ENCODE assay signal across 25 cellular contexts in the genomic region with DNA sequence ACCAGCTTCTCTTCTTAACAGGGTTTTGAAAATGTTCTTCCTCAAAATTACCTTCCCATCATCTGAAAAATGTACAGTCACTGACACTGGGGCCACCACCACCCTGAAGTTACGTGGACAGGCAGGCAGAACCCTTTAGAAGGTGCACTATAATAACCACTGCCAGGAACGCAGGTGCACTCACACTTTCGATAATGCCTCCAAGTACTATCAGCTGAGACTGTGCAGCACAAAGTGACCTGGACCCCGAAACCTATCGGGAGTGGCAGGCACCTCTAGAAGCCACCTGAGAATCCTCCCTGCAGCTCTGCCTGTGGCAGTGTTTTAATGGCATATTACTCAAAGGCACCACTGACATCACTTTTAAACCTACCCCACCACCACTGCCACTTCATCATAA.
DNase-seq lines count a peak whose midpoint lies in the region; ATAC-seq and TF ChIP-seq lines count a peak whose summit lies in the region.
"Had no signal": no experiment of that assay in that cellular context is flagged by ENCODE, and none has a peak within 500 bp of the region (broad histone marks: within the 10 kb centered on the region; RNA-seq: fewer than 3 reads in every experiment).

No MANE protein-coding gene starts in this region.

- no peaks in the 10 kb centered on the region for H3K27me3 Mint-ChIP-seq in activated CD4-positive, alpha-beta memory T cell treated with anti-CD3 and anti-CD28 coated beads, Interleukin-2, amount 10 ng/mL, durations not matched to agents 7 days and 5 days
- H3K27me3 Mint-ChIP-seq in activated CD4-positive, alpha-beta memory T cell treated with anti-CD3 and anti-CD28 coated beads for 36 hours = no peaks in the 10 kb centered on the region
- no peaks in the 10 kb centered on the region for H3K27me3 Mint-ChIP-seq in CD4-positive, alpha-beta T cell
- H3K27me3 Mint-ChIP-seq in T-cell = no peaks in the 10 kb centered on the region
- no peaks in the 10 kb centered on the region for H3K27me3 Mint-ChIP-seq in progenitor cell of endocrine pancreas

- peaks cover 8% of the 10 kb centered on the region for H3K36me3 Mint-ChIP-seq in activated CD4-positive, alpha-beta memory T cell treated with anti-CD3 and anti-CD28 coated beads, Interleukin-2, amount 10 ng/mL, durations not matched to agents 7 days and 5 days (ENCODE audit: low read depth)
- peaks cover 3% of the 10 kb centered on the region for H3K36me3 Mint-ChIP-seq in activated CD4-positive, alpha-beta memory T cell treated with anti-CD3 and anti-CD28 coated beads for 36 hours
- H3K36me3 Mint-ChIP-seq in CD4-positive, alpha-beta T cell (ENCODE audit: low read depth) = no peaks in the 10 kb centered on the region
- H3K36me3 Mint-ChIP-seq in T-cell (peaks cover 10% of the 10 kb centered on the region), progenitor cell of endocrine pancreas (ENCODE audit: insufficient read depth) (no peaks in the 10 kb centered on the region)

- no peaks in the 10 kb centered on the region for H3K9me3 ChIP-seq in CD4-positive, alpha-beta T cell (ENCODE audit: control insufficient read depth, low read length)
- no peaks in the 10 kb centered on the region for H3K9me3 ChIP-seq in heart right ventricle
- H3K9me3 ChIP-seq: BE2C, MG63 had no signal

- no peak for TF ChIP-seq CTCF in CD4-positive, alpha-beta T cell (IDR thresholded peaks at IDR 0.05)
- TF ChIP-seq CTCF in progenitor cell of endocrine pancreas (IDR thresholded peaks at IDR 0.05; ENCODE audit: unreplicated experiment) (no peak), heart right ventricle (IDR thresholded peaks at IDR 0.05) (no peak)

- WGBS in heart right ventricle, 2 donors = 90 to 94% methylated on average over 5 of the region's 5 CpGs

- H3K9me3 Mint-ChIP-seq in activated CD4-positive, alpha-beta memory T cell treated with anti-CD3 and anti-CD28 coated beads, Interleukin-2, amount 10 ng/mL, durations not matched to agents 7 days and 5 days = no peaks in the 10 kb centered on the region
- H3K9me3 Mint-ChIP-seq in activated CD4-positive, alpha-beta memory T cell treated with anti-CD3 and anti-CD28 coated beads for 36 hours = no peaks in the 10 kb centered on the region
- H3K9me3 Mint-ChIP-seq in CD4-positive, alpha-beta T cell = no peaks in the 10 kb centered on the region
- H3K9me3 Mint-ChIP-seq in T-cell (no peaks in the 10 kb centered on the region), progenitor cell of endocrine pancreas (ENCODE audit: low read depth) (no peaks in the 10 kb centered on the region)
- H3K9me3 Mint-ChIP-seq: CD14-positive monocyte had no signal

- H3K27me3 ChIP-seq in CD4-positive, alpha-beta T cell (ENCODE audit: control insufficient read depth, insufficient read depth, low read length) = no peaks in the 10 kb centered on the region
- H3K27me3 ChIP-seq in heart right ventricle = no peaks in the 10 kb centered on the region
- H3K27me3 ChIP-seq: BE2C, MG63 had no signal

- DNase-seq in activated CD4-positive, alpha-beta memory T cell treated with anti-CD3 and anti-CD28 coated beads, Interleukin-2, amount 10 ng/mL, durations not matched to agents 7 days and 5 days = no peak
- DNase-seq in activated CD4-positive, alpha-beta memory T cell treated with anti-CD3 and anti-CD28 coated beads for 36 hours = no peak
- DNase-seq in CD4-positive, alpha-beta T cell = no peak
- no peak for DNase-seq in T-cell
- DNase-seq in progenitor cell of endocrine pancreas (ENCODE audit: low spot score, unreplicated experiment) = no peak
- DNase-seq in amniotic stem cell (lab: John Stamatoyannopoulos, UW) = no peak
- DNase-seq in heart right ventricle = no peak
- DNase-seq: 8988T, ACHN, BE2C, COR-L47, EL, GF-D8, HCEC 1CT, IMR-90, KG1, MG63, NCI-H2029, NCI-H446, NCI-H526, NCI-H82, RPMI8226, SHP77 had no signal

- intact Hi-C loops in activated CD4-positive, alpha-beta memory T cell treated with anti-CD3 and anti-CD28 coated beads for 36 hours (cut with micrococcal nuclease) = loop anchor here (5.0 kb wide), 1 partner anchor 137 kb away; no protein-coding TSS in a partner anchor
- intact Hi-C loops in CD4-positive, alpha-beta T cell (cut with DNase I, micrococcal nuclease) = no loop called here
- intact Hi-C loops in heart right ventricle (cut with DNase I) = no loop called here

- CTCF ChIA-PET in activated CD4-positive, alpha-beta memory T cell treated with anti-CD3 and anti-CD28 coated beads, Interleukin-2, amount 10 ng/mL, durations not matched to agents 7 days and 5 days (lab: Charles Lee) = no interaction called here
- CTCF ChIA-PET in activated CD4-positive, alpha-beta memory T cell treated with anti-CD3 and anti-CD28 coated beads for 36 hours (lab: Charles Lee) = interaction anchor here (0.6 kb wide), 1 partner anchor 312 kb away, joined by 4 read pairs; no protein-coding TSS in a partner anchor
- CTCF ChIA-PET in CD4-positive, alpha-beta T cell (lab: Charles Lee) = interaction anchor here (1.5 kb wide), 1 partner anchor 19 kb away, joined by 4 read pairs; no protein-coding TSS in a partner anchor
- CTCF ChIA-PET in T-cell (lab: Charles Lee) = no interaction called here

- H3K4me1 ChIP-seq in heart right ventricle = peaks cover 0 to 60% (median 4%) of the 10 kb centered on the region in 9 donors
- H3K4me1 ChIP-seq: BE2C had no signal

- H3K4me3 Mint-ChIP-seq in activated CD4-positive, alpha-beta memory T cell treated with anti-CD3 and anti-CD28 coated beads, Interleukin-2, amount 10 ng/mL, durations not matched to agents 7 days and 5 days = no peak overlapping the region
- no peak overlapping the region for H3K4me3 Mint-ChIP-seq in activated CD4-positive, alpha-beta memory T cell treated with anti-CD3 and anti-CD28 coated beads for 36 hours
- no peak overlapping the region for H3K4me3 Mint-ChIP-seq in CD4-positive, alpha-beta T cell
- H3K4me3 Mint-ChIP-seq in T-cell (no peak overlapping the region), progenitor cell of endocrine pancreas (ENCODE audit: low read depth) (no peak overlapping the region)
- H3K4me3 Mint-ChIP-seq: CD14-positive monocyte had no signal

- peaks cover 94% of the 10 kb centered on the region for H3K4me1 Mint-ChIP-seq in activated CD4-positive, alpha-beta memory T cell treated with anti-CD3 and anti-CD28 coated beads, Interleukin-2, amount 10 ng/mL, durations not matched to agents 7 days and 5 days
- H3K4me1 Mint-ChIP-seq in activated CD4-positive, alpha-beta memory T cell treated with anti-CD3 and anti-CD28 coated beads for 36 hours (ENCODE audit: low read depth) = peaks cover 87% of the 10 kb centered on the region
- H3K4me1 Mint-ChIP-seq in CD4-positive, alpha-beta T cell (ENCODE audit: low read depth) = peaks cover 85% of the 10 kb centered on the region
- H3K4me1 Mint-ChIP-seq in T-cell (peaks cover 76 to 91% (median 82%) of the 10 kb centered on the region in 3 donors), progenitor cell of endocrine pancreas (ENCODE audit: low read depth) (no peaks in the 10 kb centered on the region)

- no peaks in the 10 kb centered on the region for H3K36me3 ChIP-seq in heart right ventricle
- H3K36me3 ChIP-seq: BE2C, MG63 had no signal

- H3K27ac Mint-ChIP-seq in activated CD4-positive, alpha-beta memory T cell treated with anti-CD3 and anti-CD28 coated beads, Interleukin-2, amount 10 ng/mL, durations not matched to agents 7 days and 5 days = peak overlapping the region; percentile 29
- no peak overlapping the region for H3K27ac Mint-ChIP-seq in activated CD4-positive, alpha-beta memory T cell treated with anti-CD3 and anti-CD28 coated beads for 36 hours
- peak overlapping the region; percentile 99 for H3K27ac Mint-ChIP-seq in CD4-positive, alpha-beta T cell
- peak overlapping the region; percentile 34 to 99 for H3K27ac Mint-ChIP-seq in T-cell
- H3K27ac Mint-ChIP-seq in progenitor cell of endocrine pancreas = peak overlapping the region; percentile 8

- H3K4me3 ChIP-seq in heart right ventricle = no peak overlapping the region
- H3K4me3 ChIP-seq: MG63 had no signal

- no peak for ATAC-seq in CD4-positive, alpha-beta T cell (ENCODE audit: poor library complexity)
- ATAC-seq in T-cell (replicated peaks in 1 of 4) (no peak), GM18868 (IDR thresholded peaks at IDR 0.05; ENCODE audit: unreplicated experiment) (no peak), heart right ventricle (no peak)

- H3K27ac ChIP-seq in CD4-positive, alpha-beta T cell (ENCODE audit: low read depth, low read length) = no peak overlapping the region
- no peak overlapping the region for H3K27ac ChIP-seq in heart right ventricle

- POLR2A ChIA-PET in activated CD4-positive, alpha-beta memory T cell treated with anti-CD3 and anti-CD28 coated beads, Interleukin-2, amount 10 ng/mL, durations not matched to agents 7 days and 5 days (lab: Charles Lee) = interaction anchor here (0.9 to 10.0 kb wide), 4 partner anchors 11 to 66 kb away, joined by 3 to 107 read pairs (median 10); partner anchors contain the start of gene TRERF1
- POLR2A ChIA-PET in activated CD4-positive, alpha-beta memory T cell treated with anti-CD3 and anti-CD28 coated beads for 36 hours (lab: Charles Lee) = no interaction called here
- POLR2A ChIA-PET in CD4-positive, alpha-beta T cell (lab: Charles Lee) = interaction anchor here (2.9 kb wide), 1 partner anchor 11 kb away, joined by 13 read pairs; no protein-coding TSS in a partner anchor
- POLR2A ChIA-PET in T-cell (lab: Charles Lee) = interaction anchor here in 1 of 2 donors (0.6 kb wide), 1 partner anchor 37 kb away, joined by 4 read pairs; no protein-coding TSS in a partner anchor

Comparison
In these comparisons a context has a peak if more than half of its experiments do, and no peak if none do; other contexts are left out.
1. CTCF ChIA-PET loops: an anchor here in activated CD4-positive, alpha-beta memory T cell treated with anti-CD3 and anti-CD28 coated beads for 36 hours (0.6 kb wide) and CD4-positive, alpha-beta T cell (1.5 kb wide); none called in activated CD4-positive, alpha-beta memory T cell treated with anti-CD3 and anti-CD28 coated beads, Interleukin-2, amount 10 ng/mL, durations not matched to agents 7 days and 5 days and T-cell.